In genomic region chr3:157078131-157078835, GRCh38 we compare ENCODE assay signal across 12 cellular contexts.
A peak's percentile ranks its signal among the peaks of the same experiment; 100 is the strongest.
DNase-seq lines count a peak whose midpoint lies in the region; ATAC-seq and TF ChIP-seq lines count a peak whose summit lies in the region.
"Had no signal": no experiment of that assay in that cellular context is flagged by ENCODE, and none has a peak within 500 bp of the region (broad histone marks: within the 10 kb centered on the region; RNA-seq: fewer than 3 reads in every experiment).

No MANE protein-coding gene starts in this region.

- peaks cover 0 to 54% of the 10 kb centered on the region in 2 donors for H3K4me1 ChIP-seq in right atrium auricular region
- peaks cover 56% of the 10 kb centered on the region for H3K4me1 ChIP-seq in OCI-LY1 (ENCODE audit: insufficient read depth, low read length, severe bottlenecking)
- peaks cover 25% of the 10 kb centered on the region for H3K4me1 ChIP-seq in vagina
- H3K4me1 ChIP-seq in upper lobe of right lung, result peaks cover 8% of the 10 kb centered on the region

- TF ChIP-seq CTCF in right atrium auricular region (IDR thresholded peaks at IDR 0.05), result no peak
- peak; percentile 59 for TF ChIP-seq CTCF in OCI-LY1 (IDR thresholded peaks at IDR 0.05; ENCODE audit: low read length)
- TF ChIP-seq CTCF in vagina (IDR thresholded peaks at IDR 0.05), result no peak
- TF ChIP-seq CTCF in upper lobe of right lung (IDR thresholded peaks at IDR 0.05), result no peak

- no peaks in the 10 kb centered on the region for H3K36me3 ChIP-seq in right atrium auricular region
- no peaks in the 10 kb centered on the region for H3K36me3 ChIP-seq in OCI-LY1 (ENCODE audit: insufficient read depth, low read length)
- no peaks in the 10 kb centered on the region for H3K36me3 ChIP-seq in vagina
- H3K36me3 ChIP-seq in upper lobe of right lung, result no peaks in the 10 kb centered on the region

- H3K27me3 ChIP-seq in right atrium auricular region (no peaks in the 10 kb centered on the region), OCI-LY1 (ENCODE audit: insufficient read depth, low read length) (no peaks in the 10 kb centered on the region), vagina (no peaks in the 10 kb centered on the region), upper lobe of right lung (no peaks in the 10 kb centered on the region)

- H3K27ac ChIP-seq in right atrium auricular region, result peak overlapping the region; percentile 66 to 75
- no peak overlapping the region for H3K27ac ChIP-seq in OCI-LY1 (ENCODE audit: low read depth, low read length, poor library complexity, severe bottlenecking)
- H3K27ac ChIP-seq in vagina, result peak overlapping the region; percentile 65
- no peak overlapping the region for H3K27ac ChIP-seq in upper lobe of right lung

- H3K9me3 ChIP-seq in right atrium auricular region, result no peaks in the 10 kb centered on the region
- no peaks in the 10 kb centered on the region for H3K9me3 ChIP-seq in OCI-LY1 (ENCODE audit: low read length)
- no peaks in the 10 kb centered on the region for H3K9me3 ChIP-seq in vagina
- no peaks in the 10 kb centered on the region for H3K9me3 ChIP-seq in upper lobe of right lung

- no peaks in the 10 kb centered on the region for H3K79me2 ChIP-seq in OCI-LY1 (ENCODE audit: insufficient read depth, low read length)

- peak overlapping the region; percentile 7; the same call in 1 of the 2 replicates for H3K4me2 ChIP-seq in OCI-LY1 (ENCODE audit: low read length)

- H3F3A ChIP-seq in OCI-LY1 (ENCODE audit: insufficient read depth, low read length), result no peaks in the 10 kb centered on the region

- intact Hi-C loops in left ventricle myocardium superior (cut with micrococcal nuclease) (no loop called here), vagina (cut with DNase I) (no loop called here), upper lobe of right lung (cut with DNase I) (no loop called here)

- no peak for TF ChIP-seq POLR2A in vagina (IDR thresholded peaks at IDR 0.05)

- no peak for DNase-seq in right atrium auricular region (ENCODE audit: low spot score)
- DNase-seq in left ventricle myocardium superior, result no peak
- DNase-seq in left kidney (ENCODE audit: low read depth, low spot score), result peak; percentile 16
- no peak for DNase-seq in vagina (ENCODE audit: extremely low spot score in 2 of 2)
- DNase-seq in upper lobe of right lung, result no peak
- DNase-seq in NCI-H146 treated with DMSO at 0.1 percent for 48 hours (lab: John Stamatoyannopoulos, UW; ENCODE audit: unreplicated experiment), result no peak
- DNase-seq in central memory CD4-positive, alpha-beta T cell, result no peak
- DNase-seq: activated CD4-positive, CD25-positive, alpha-beta regulatory T cell; activated T-cell treated with anti-CD3 and anti-CD28 coated beads, Interleukin-2, amount 50 U/mL, for 48 hours; dermis blood vessel endothelial cell; EL had no signal

- ATAC-seq in left ventricle myocardium superior, result no peak
- no peak for ATAC-seq in upper lobe of right lung

- H3K4me3 ChIP-seq in right atrium auricular region (no peak overlapping the region), OCI-LY1 (ENCODE audit: low read depth, low read length, poor library complexity, severe bottlenecking) (no peak overlapping the region), vagina (no peak overlapping the region), upper lobe of right lung (no peak overlapping the region)

- H3K9ac ChIP-seq in OCI-LY1 (ENCODE audit: low read length), result no peak overlapping the region

- 0 out of 2 replicates have a peak overlapping the region, but pooled peaks have one; percentile 8 for H2AFZ ChIP-seq in OCI-LY1 (ENCODE audit: low read length)

- no peaks in the 10 kb centered on the region for H4K20me1 ChIP-seq in OCI-LY1 (ENCODE audit: insufficient read depth, low read length)

- no peaks in the 10 kb centered on the region for H3K9me2 ChIP-seq in OCI-LY1 (ENCODE audit: low read depth, low read length)

Comparison
In these comparisons a context has a peak if more than half of its experiments do, and no peak if none do; other contexts are left out.
1. H3K27ac ChIP-seq: peak in right atrium auricular region (2 of 2) and vagina (single experiment); none in OCI-LY1 (single experiment) and upper lobe of right lung (single experiment).